In genomic region chr20:35454881-35455609, GRCh38 we compare ENCODE assay signal across 1 cellular context.
TF ChIP-seq lines count a peak whose summit lies in the region.

TSS of gene CEP250 (plus strand) at chr20:35455598. CDS start at chr20:35462368, 6,770 bp downstream.

TF ChIP-seq in HCT116, 20 proteins besides CTCF, POLR2A, EP300 and RAD21 (continued from another document):
- no peak for TF ChIP-seq REST (IDR thresholded peaks at IDR 0.05; ENCODE audit: low read depth)
- TF ChIP-seq EGR1 (IDR thresholded peaks at IDR 0.05; ENCODE audit: low read depth), result peak; percentile 82
- no peak for TF ChIP-seq EZH2 (IDR thresholded peaks at IDR 0.05)
- TF ChIP-seq CBX3 (IDR thresholded peaks at IDR 0.05; ENCODE audit: low read depth), result no peak
